In genomic region chr1:11802973-11803885, GRCh38 we compare ENCODE assay signal across 8 cellular contexts. TPM values are rescaled to one million over a fixed set of nuclear protein-coding genes. Genes with fewer than 3 reads are reported as not detected.
A peak's percentile ranks its signal among the peaks of the same experiment; 100 is the strongest.
DNase-seq lines count a peak whose midpoint lies in the region; ATAC-seq, FAIRE-seq and TF ChIP-seq lines count a peak whose summit lies in the region.

No MANE protein-coding gene starts in this region.

- peaks cover 24% of the 10 kb centered on the region for H3K79me2 ChIP-seq in endothelial cell of umbilical vein (ENCODE audit: control insufficient read depth, insufficient read depth, low read length)

- WGBS in mesodermal cell (ENCODE audit: insufficient coverage in 2 of 2), 2 experiments, result 4 to 7% methylated on average over 26 to 27 of the region's 28 CpGs

- peak; percentile 87 for FAIRE-seq in endothelial cell of umbilical vein (lab: Jason Lieb, UNC)

- TF ChIP-seq CTCF in BE2C (IDR thresholded peaks at IDR 0.05; ENCODE audit: low read depth, low read length), result no peak
- no peak for TF ChIP-seq CTCF in endothelial cell of umbilical vein (IDR thresholded peaks at IDR 0.05; ENCODE audit: extremely low read depth in 1 of 2, insufficient read depth in 1 of 2, low read depth in 1 of 2, low read length in 2 of 2)

- H3K4me3 ChIP-seq in BE2C (ENCODE audit: low read depth, low read length) (no peak overlapping the region), endothelial cell of umbilical vein (replicated peaks in 1 of 3; ENCODE audit: insufficient read depth in 1 of 3, low read depth in 1 of 3, low read length in 3 of 3) (peak overlapping the region; percentile 3 to 77 (median 63)), mesodermal cell (ENCODE audit: extremely low read depth, insufficient read depth, low read length, poor library complexity, severe bottlenecking) (peak overlapping the region; percentile 39)

- H3K27me3 ChIP-seq in BE2C (no peaks in the 10 kb centered on the region), endothelial cell of umbilical vein (ENCODE audit: control insufficient read depth in 2 of 2, insufficient read depth in 2 of 2, low read length in 2 of 2) (no peaks in the 10 kb centered on the region)

- peak overlapping the region; percentile 9 for H3K9ac ChIP-seq in endothelial cell of umbilical vein (replicated peaks; ENCODE audit: extremely low read depth, insufficient read depth, low read length)

- intact Hi-C loops in endothelial cell of umbilical vein (cut with micrococcal nuclease), result loop anchor here (1.0 to 10.0 kb wide), 3 partner anchors 18 to 528 kb away; partner anchors contain the start of genes AGTRAP and UBIAD1

- CTCF ChIA-PET in endothelial cell of umbilical vein (lab: Charles Lee), result interaction anchor here (0.8 to 3.1 kb wide), 11 partner anchors 12 to 153 kb away, joined by 3 to 20 read pairs (median 4); partner anchors contain the start of gene FBXO6

- no peaks in the 10 kb centered on the region for H3K9me1 ChIP-seq in endothelial cell of umbilical vein (replicated peaks; ENCODE audit: control insufficient read depth, extremely low read depth, insufficient read depth, low read length)

- H3K9me3 ChIP-seq in BE2C (no peaks in the 10 kb centered on the region), endothelial cell of umbilical vein (replicated peaks; ENCODE audit: control insufficient read depth, insufficient read depth, low read length) (no peaks in the 10 kb centered on the region), mesodermal cell (ENCODE audit: control insufficient read depth, low read length) (no peaks in the 10 kb centered on the region)

- peak overlapping the region; percentile 53 for H2AFZ ChIP-seq in endothelial cell of umbilical vein (ENCODE audit: low read depth, low read length)

- peak; percentile 37 for TF ChIP-seq POLR2A in endothelial cell of umbilical vein (IDR thresholded peaks at IDR 0.05; ENCODE audit: low read depth, low read length)

- dilution Hi-C loops in endothelial cell of umbilical vein (cut with MboI; ENCODE audit: extremely low pct_ligation_motif_present, low sequenced_read_pairs), result no loop called here

- POLR2A ChIA-PET in endothelial cell of umbilical vein (lab: Charles Lee), result interaction anchor here (1.0 to 1.6 kb wide), 4 partner anchors 68 to 107 kb away, joined by 3 to 9 read pairs (median 4); partner anchors contain the start of gene AGTRAP

- H3K4me1 ChIP-seq in BE2C (0 out of 2 replicates have a peak, but pooled peaks cover 3% of the 10 kb centered on the region), endothelial cell of umbilical vein (ENCODE audit: control insufficient read depth, extremely low read depth, insufficient read depth, low read length) (peaks cover 57% of the 10 kb centered on the region), mesodermal cell (ENCODE audit: control insufficient read depth, insufficient read depth, low read length, poor library complexity, severe bottlenecking) (peaks cover 17% of the 10 kb centered on the region)

- H3K4me2 ChIP-seq in endothelial cell of umbilical vein (ENCODE audit: insufficient read depth, low read length), result peak overlapping the region; percentile 95

- ATAC-seq in GM21529 (IDR thresholded peaks at IDR 0.05; ENCODE audit: unreplicated experiment), result peak; percentile 28

- DNase-seq in BE2C (peak; percentile 81), NCI-H69 (lab: John Stamatoyannopoulos, UW) (peak; percentile 94), endothelial cell of umbilical vein (ENCODE audit: low read depth, low spot score) (peak; percentile 97), NCI-H146 (lab: John Stamatoyannopoulos, UW) (no peak)
- DNase-seq in activated CD8-positive, alpha-beta memory T cell treated with anti-CD3 and anti-CD28 coated beads, Interleukin-2, amount 50 U/mL, for 4 hours, result peak; percentile 71
- DNase-seq in stimulated activated CD8-positive, alpha-beta memory T cell treated with anti-CD3 and anti-CD28 coated beads, Interleukin-12 subunit alpha, Interleukin-12 subunit beta, amount 100 ng/mL, for 4 hours (ENCODE audit: low read depth), result peak; percentile 58

- H3K36me3 ChIP-seq in BE2C (no peaks in the 10 kb centered on the region), endothelial cell of umbilical vein (ENCODE audit: control insufficient read depth in 2 of 2, extremely low read depth in 1 of 2, insufficient read depth in 2 of 2, low read length in 2 of 2) (peaks cover 7 to 11% of the 10 kb centered on the region in 2 experiments), mesodermal cell (ENCODE audit: control insufficient read depth, insufficient read depth, low read length) (peaks cover 37% of the 10 kb centered on the region)

- no TSS peak for BruUV-seq in endothelial cell of umbilical vein (replicated peaks; lab: Mats Ljungman, UMichigan)

- H3K27ac ChIP-seq in endothelial cell of umbilical vein (ENCODE audit: insufficient read depth, low read depth, low read length) (peak overlapping the region; percentile 14), mesodermal cell (ENCODE audit: low read depth, low read length, severe bottlenecking) (peak overlapping the region; percentile 85)

- H4K20me1 ChIP-seq in endothelial cell of umbilical vein (replicated peaks; ENCODE audit: control insufficient read depth, extremely low read depth, insufficient read depth, low read length), result no peaks in the 10 kb centered on the region

TF ChIP-seq in endothelial cell of umbilical vein, 7 proteins besides CTCF, POLR2A, EP300 and RAD21 (continues in another document):
- no peak for TF ChIP-seq GATA2 (IDR thresholded peaks at IDR 0.05; ENCODE audit: insufficient read depth, insufficient read length, low read depth, low read length)

RNA-seq across cellular contexts. Expression of gene MTHFR, which starts 2.5 kb away (rescaled TPM):
- 12.7 TPM for polyA plus RNA-seq in BE2C (2012; ENCODE audit: insufficient read depth, insufficient read length, low read depth)
- 25.3 and 26.5 TPM in 2 replicates for total RNA-seq in endothelial cell of umbilical vein
- 13.8 and 14.8 TPM in 2 replicates for polyA plus RNA-seq in endothelial cell of umbilical vein
- polyA plus RNA-seq in endothelial cell of umbilical vein (2011; cell fraction: cytosol; rRNA removed), result 7.7 and 9.8 TPM in 2 replicates
- polyA plus RNA-seq in endothelial cell of umbilical vein (2011; cell fraction: nucleus; rRNA removed), result 31.6 and 36.9 TPM in 2 replicates
- polyA plus RNA-seq in endothelial cell of umbilical vein (2012), result 5.9 and 6.5 TPM in 2 replicates
- 40.9 and 44.9 TPM in 2 replicates for polyA minus RNA-seq in endothelial cell of umbilical vein
- polyA minus RNA-seq in endothelial cell of umbilical vein (2011; cell fraction: cytosol; rRNA and poly(A)+ RNA removed), result 13.4 TPM
- 32.1 and 46.5 TPM in 2 replicates for polyA minus RNA-seq in endothelial cell of umbilical vein (2011; cell fraction: nucleus; rRNA and poly(A)+ RNA removed)
- polyA plus RNA-seq in mesodermal cell (2013, experiment 1 of 2), result 8.8 TPM
- polyA plus RNA-seq in mesodermal cell (2013, experiment 2 of 2), result 8.8 TPM

RNA-seq across cellular contexts. Expression of gene CLCN6, which starts 2.8 kb away (rescaled TPM):
- 10.9 TPM for polyA plus RNA-seq in BE2C (2012; ENCODE audit: insufficient read depth, insufficient read length, low read depth)
- total RNA-seq in endothelial cell of umbilical vein, result 41.2 and 43.3 TPM in 2 replicates
- polyA plus RNA-seq in endothelial cell of umbilical vein, result 17.7 and 20.4 TPM in 2 replicates
- 9.3 and 11.3 TPM in 2 replicates for polyA plus RNA-seq in endothelial cell of umbilical vein (2011; cell fraction: cytosol; rRNA removed)
- 77.2 and 91.1 TPM in 2 replicates for polyA plus RNA-seq in endothelial cell of umbilical vein (2011; cell fraction: nucleus; rRNA removed)
- 9.6 and 12.6 TPM in 2 replicates for polyA plus RNA-seq in endothelial cell of umbilical vein (2012)
- polyA minus RNA-seq in endothelial cell of umbilical vein, result 40.5 and 45.3 TPM in 2 replicates
- 2.8 TPM for polyA minus RNA-seq in endothelial cell of umbilical vein (2011; cell fraction: cytosol; rRNA and poly(A)+ RNA removed)
- polyA minus RNA-seq in endothelial cell of umbilical vein (2011; cell fraction: nucleus; rRNA and poly(A)+ RNA removed), result 43.1 and 47.0 TPM in 2 replicates
- polyA plus RNA-seq in mesodermal cell (2013, experiment 1 of 2), result 37.3 TPM
- 30.5 TPM for polyA plus RNA-seq in mesodermal cell (2013, experiment 2 of 2)

RNA-seq across cellular contexts. Expression of gene C1orf167, which starts 41.2 kb away (rescaled TPM):
- 2.3 TPM for polyA plus RNA-seq in BE2C (2012; ENCODE audit: insufficient read depth, insufficient read length, low read depth)
- not detected in 2 replicates for total RNA-seq in endothelial cell of umbilical vein
- polyA plus RNA-seq in endothelial cell of umbilical vein, result not detected in 2 replicates
- polyA plus RNA-seq in endothelial cell of umbilical vein (2011; cell fraction: cytosol; rRNA removed), result 0.04 and 0.10 TPM in 2 replicates
- polyA plus RNA-seq in endothelial cell of umbilical vein (2011; cell fraction: nucleus; rRNA removed), result not detected in 2 replicates
- polyA plus RNA-seq in endothelial cell of umbilical vein (2012), result 1.1 TPM in 1 of 2 replicates, not detected in the other
- polyA minus RNA-seq in endothelial cell of umbilical vein, result not detected in 2 replicates
- not detected for polyA minus RNA-seq in endothelial cell of umbilical vein (2011; cell fraction: cytosol; rRNA and poly(A)+ RNA removed)
- not detected in 2 replicates for polyA minus RNA-seq in endothelial cell of umbilical vein (2011; cell fraction: nucleus; rRNA and poly(A)+ RNA removed)
- 0.37 TPM for polyA plus RNA-seq in mesodermal cell (2013, experiment 1 of 2)
- 0.46 TPM for polyA plus RNA-seq in mesodermal cell (2013, experiment 2 of 2)

RNA-seq across cellular contexts. Expression of gene NPPA, which starts 44.4 kb away (rescaled TPM):
- 33.1 TPM for polyA plus RNA-seq in BE2C (2012; ENCODE audit: insufficient read depth, insufficient read length, low read depth)
- total RNA-seq in endothelial cell of umbilical vein, result not detected in 2 replicates
- polyA plus RNA-seq in endothelial cell of umbilical vein, result not detected in 2 replicates
- polyA plus RNA-seq in endothelial cell of umbilical vein (2011; cell fraction: cytosol; rRNA removed), result not detected in 2 replicates
- not detected in 2 replicates for polyA plus RNA-seq in endothelial cell of umbilical vein (2011; cell fraction: nucleus; rRNA removed)
- polyA plus RNA-seq in endothelial cell of umbilical vein (2012), result 0.32 TPM in 1 of 2 replicates, not detected in the other
- not detected in 2 replicates for polyA minus RNA-seq in endothelial cell of umbilical vein
- polyA minus RNA-seq in endothelial cell of umbilical vein (2011; cell fraction: cytosol; rRNA and poly(A)+ RNA removed), result not detected
- polyA minus RNA-seq in endothelial cell of umbilical vein (2011; cell fraction: nucleus; rRNA and poly(A)+ RNA removed), result not detected in 2 replicates
- polyA plus RNA-seq in mesodermal cell (2013, experiment 1 of 2), result 0.74 TPM
- polyA plus RNA-seq in mesodermal cell (2013, experiment 2 of 2), result 0.40 TPM

RNA-seq across cellular contexts. Expression of gene NPPB, which starts 55.5 kb away (rescaled TPM):
- 6.5 TPM for polyA plus RNA-seq in BE2C (2012; ENCODE audit: insufficient read depth, insufficient read length, low read depth)
- total RNA-seq in endothelial cell of umbilical vein, result not detected in 2 replicates
- not detected in 2 replicates for polyA plus RNA-seq in endothelial cell of umbilical vein
- polyA plus RNA-seq in endothelial cell of umbilical vein (2011; cell fraction: cytosol; rRNA removed), result not detected in 2 replicates
- not detected in 2 replicates for polyA plus RNA-seq in endothelial cell of umbilical vein (2011; cell fraction: nucleus; rRNA removed)
- not detected in 2 replicates for polyA plus RNA-seq in endothelial cell of umbilical vein (2012)
- not detected in 2 replicates for polyA minus RNA-seq in endothelial cell of umbilical vein
- not detected for polyA minus RNA-seq in endothelial cell of umbilical vein (2011; cell fraction: cytosol; rRNA and poly(A)+ RNA removed)
- polyA minus RNA-seq in endothelial cell of umbilical vein (2011; cell fraction: nucleus; rRNA and poly(A)+ RNA removed), result not detected in 2 replicates
- polyA plus RNA-seq in mesodermal cell (2013, experiment 1 of 2), result 29.7 TPM
- 23.1 TPM for polyA plus RNA-seq in mesodermal cell (2013, experiment 2 of 2)
